8 cellular contexts compared by ENCODE assay signal in the genomic region with DNA sequence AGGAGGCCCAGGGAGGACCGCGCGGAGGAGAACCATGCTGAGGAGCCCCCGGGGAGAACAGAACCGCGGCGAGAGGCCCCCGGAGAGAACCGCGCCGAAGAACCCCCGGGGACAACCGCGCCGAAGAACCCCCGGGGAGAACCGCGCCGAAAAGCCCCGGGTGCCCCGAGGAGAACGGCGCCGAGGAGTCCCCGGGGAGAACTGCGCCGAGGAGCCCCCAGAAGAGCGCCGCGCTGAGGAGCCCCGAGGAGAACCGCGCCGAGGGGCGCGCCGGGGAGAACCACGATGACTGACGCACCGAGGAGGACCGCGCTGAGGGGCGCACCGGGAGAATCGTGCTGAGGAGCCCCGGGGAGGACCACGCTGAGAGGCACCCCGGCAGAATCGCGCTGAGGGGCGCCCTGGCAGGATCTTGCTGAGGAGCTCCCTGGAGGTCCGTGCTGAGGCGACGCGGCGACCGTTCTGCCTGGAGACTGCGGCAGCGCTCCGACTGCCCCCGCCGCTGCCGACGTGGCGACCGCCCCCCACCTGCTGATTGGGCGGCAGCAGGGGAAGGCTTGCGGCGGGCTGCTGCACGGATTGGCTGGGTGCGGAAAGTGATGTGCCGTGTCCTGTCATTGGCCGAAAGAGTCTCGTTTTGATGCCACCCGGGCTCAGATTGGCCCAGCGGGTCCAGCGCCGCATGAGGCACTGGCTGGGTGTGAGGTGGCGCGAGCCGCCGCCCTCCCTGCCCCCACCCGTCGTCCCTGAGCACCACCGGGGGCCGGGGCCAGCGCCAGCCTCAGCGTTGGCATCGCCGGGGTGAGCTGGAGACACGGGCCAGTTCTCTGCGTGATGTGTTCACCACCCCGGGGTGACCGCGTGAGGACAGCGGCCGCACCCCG. TPM values are rescaled to one million over a fixed set of nuclear protein-coding genes. Genes with fewer than 3 reads are reported as not detected.
DNase-seq lines count a peak whose midpoint lies in the region; ATAC-seq and TF ChIP-seq lines count a peak whose summit lies in the region.

Gene KCNQ1OT1, minus strand, starts transcription at position 464 of the 884 bp plus-strand sequence.

- peak within 1 kb of the TSS; percentile 90 for H3K27ac ChIP-seq in layer of hippocampus (ENCODE audit: low read depth, low read length)

- H3K4me3 Mint-ChIP-seq in chondrocyte (ENCODE audit: unreplicated experiment): peak within 1 kb of the TSS; percentile 87

- DNase-seq in AG09309 (ENCODE audit: low read depth): peak; percentile 76
- DNase-seq in NCI-H345 treated with DMSO at 0.1 percent for 48 hours (lab: John Stamatoyannopoulos, UW; ENCODE audit: unreplicated experiment): peak; percentile 37
- DNase-seq in activated CD4-positive, alpha-beta T cell treated with anti-CD3 and anti-CD28 coated beads for 24 hours (ENCODE audit: low read depth in 2 of 2): peak; percentile 69
- peak; percentile 94 for DNase-seq in chondrocyte (ENCODE audit: low spot score)
- peak; percentile 62 to 68 for DNase-seq in stimulated activated CD4-positive, alpha-beta T cell treated with anti-CD3 and anti-CD28 coated beads, Interleukin-1b, Interleukin-23, amount 100 ng/mL, for 1 hour (ENCODE audit: low read depth in 2 of 2)

- ATAC-seq in HG03175 (IDR thresholded peaks at IDR 0.05; ENCODE audit: unreplicated experiment): peak; percentile 91

- no peaks in the 10 kb centered on the region for H3K27me3 ChIP-seq in layer of hippocampus (ENCODE audit: control insufficient read depth, insufficient read depth, low read length)

- no peaks in the 10 kb centered on the region for H3K9me3 Mint-ChIP-seq in chondrocyte (ENCODE audit: low read depth)

- TF ChIP-seq POLR2A in GM18951 (IDR thresholded peaks at IDR 0.05; ENCODE audit: extremely low read depth, insufficient read depth, insufficient read length): peak; percentile 98

- no peaks in the 10 kb centered on the region for H3K36me3 Mint-ChIP-seq in chondrocyte (ENCODE audit: low read depth)

- TF ChIP-seq CTCF in AG09309 (IDR thresholded peaks at IDR 0.05; ENCODE audit: control insufficient read depth, insufficient read depth, low read depth, low read length, missing control alignments): no peak
- TF ChIP-seq CTCF in chondrocyte (IDR thresholded peaks at IDR 0.05): no peak

- peaks cover 53% of the 10 kb centered on the region for H3K4me1 Mint-ChIP-seq in chondrocyte (ENCODE audit: low read depth)

- peak within 1 kb of the TSS; percentile 78 for H3K4me3 ChIP-seq in AG09309 (ENCODE audit: control insufficient read depth, low read depth, low read length)

- H3K27me3 Mint-ChIP-seq in chondrocyte (ENCODE audit: low read depth): no peaks in the 10 kb centered on the region

- H3K27ac Mint-ChIP-seq in chondrocyte (ENCODE audit: unreplicated experiment): peak within 1 kb of the TSS; percentile 83

- in situ Hi-C loops in GM18951 (cut with MboI; ENCODE audit: low sequenced_read_pairs, unreplicated experiment): no loop called here

RNA-seq across cellular contexts. Expression of gene KCNQ1OT1, which starts in this region (rescaled TPM):
- total RNA-seq in chondrocyte: 2.5 to 8.5 TPM (median 2.7 TPM) in 3 replicates

Comparison
In these comparisons a context has a peak if more than half of its experiments do, and no peak if none do; other contexts are left out.
1. Peak in every context shown above with its lines: DNase-seq, ATAC-seq, H3K4me3 ChIP-seq and H3K27ac ChIP-seq.
2. DNase-seq: peak in every context shown above with its lines; median percentile 94 in chondrocyte; 76 in AG09309; 69 in activated CD4-positive, alpha-beta T cell treated with anti-CD3 and anti-CD28 coated beads for 24 hours; 65 in stimulated activated CD4-positive, alpha-beta T cell treated with anti-CD3 and anti-CD28 coated beads, Interleukin-1b, Interleukin-23, amount 100 ng/mL, for 1 hour; 37 in NCI-H345 treated with DMSO at 0.1 percent for 48 hours.